33 cellular contexts compared by ENCODE assay signal in the genomic region with DNA sequence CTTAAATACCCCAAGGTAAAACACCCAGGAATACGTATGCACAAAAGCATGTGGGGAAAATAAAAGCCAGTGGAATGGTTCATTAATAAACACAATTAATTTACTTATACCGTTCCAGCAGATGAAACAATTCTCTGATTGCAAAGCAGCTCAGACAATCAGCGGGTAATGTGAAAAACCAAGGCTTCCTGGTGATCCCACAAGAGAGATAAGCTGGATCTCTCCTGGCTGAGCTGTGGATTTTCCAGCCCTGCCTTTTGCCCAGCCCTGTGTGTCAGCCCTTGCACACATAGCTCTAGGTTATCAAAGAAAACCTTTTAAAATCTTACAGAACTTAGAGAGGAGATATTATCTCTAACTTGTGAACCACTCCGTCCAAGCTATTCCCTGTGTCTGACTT.
"Had no signal": no experiment of that assay in that cellular context is flagged by ENCODE, and none has a peak within 500 bp of the region (broad histone marks: within the 10 kb centered on the region; RNA-seq: fewer than 3 reads in every experiment).

No MANE protein-coding gene starts in this region.

- H3K4me1 Mint-ChIP-seq: activated B cell treated with CpG ODN at 0.5 μM for 24 hours; activated CD8-positive, alpha-beta memory T cell treated with anti-CD3 and anti-CD28 coated beads, Interleukin-2, amount 10 ng/mL, durations not matched to agents 7 days and 5 days; activated naive CD4-positive, alpha-beta T cell treated with anti-CD3 and anti-CD28 coated beads, Interleukin-2, amount 50 U/mL, for 24 hours; activated naive CD8-positive, alpha-beta T cell treated with anti-CD3 and anti-CD28 coated beads for 36 hours; activated naive CD8-positive, alpha-beta T cell treated with anti-CD3 and anti-CD28 coated beads, Interleukin-2, amount 50 U/mL, for 24 hours had no signal

- H3K27ac ChIP-seq: adrenal gland, body of pancreas, esophagus muscularis mucosa, foreskin keratinocyte, gastrocnemius medialis, heart left ventricle had no signal

- H3K9me3 ChIP-seq: adrenal gland, body of pancreas, gastrocnemius medialis had no signal

- H3K36me3 ChIP-seq: adrenal gland, esophagus muscularis mucosa, gastrocnemius medialis, heart left ventricle had no signal

- H3K4me3 ChIP-seq: adrenal gland, body of pancreas, esophagus muscularis mucosa, gastrocnemius medialis, heart left ventricle had no signal

- H3K4me3 Mint-ChIP-seq: activated B cell treated with CpG ODN at 0.5 μM for 24 hours; activated CD4-positive, alpha-beta memory T cell treated with anti-CD3 and anti-CD28 coated beads for 36 hours; activated CD8-positive, alpha-beta memory T cell treated with anti-CD3 and anti-CD28 coated beads, Interleukin-2, amount 10 ng/mL, durations not matched to agents 7 days and 5 days; activated CD8-positive, alpha-beta T cell treated with anti-CD3 and anti-CD28 coated beads, Interleukin-2, amount 10 ng/mL, durations not matched to agents 7 days and 5 days; activated naive CD4-positive, alpha-beta T cell treated with anti-CD3 and anti-CD28 coated beads for 36 hours; activated naive CD4-positive, alpha-beta T cell treated with anti-CD3 and anti-CD28 coated beads, Interleukin-2, amount 50 U/mL, for 24 hours; activated naive CD8-positive, alpha-beta T cell treated with anti-CD3 and anti-CD28 coated beads for 36 hours; activated naive CD8-positive, alpha-beta T cell treated with anti-CD3 and anti-CD28 coated beads, Interleukin-2, amount 50 U/mL, for 24 hours; activated T-helper 1 cell treated with anti-CD3 and anti-CD28 coated beads, Interleukin-12 subunit alpha, Interleukin-12 subunit beta, Interleukin-2, Interleukin-4 antibody, amounts not matched to agents 30 ng/mL and 10 ng/mL and 1 ng/mL, durations not matched to agents 14 hours and 24 hours and 36 hours; effector memory CD8-positive, alpha-beta T cell had no signal

- H3K4me1 ChIP-seq: adrenal gland, body of pancreas, esophagus muscularis mucosa, foreskin keratinocyte, gastrocnemius medialis, heart left ventricle had no signal

- H3K36me3 Mint-ChIP-seq: activated CD4-positive, alpha-beta memory T cell treated with anti-CD3 and anti-CD28 coated beads for 36 hours; activated CD8-positive, alpha-beta memory T cell treated with anti-CD3 and anti-CD28 coated beads, Interleukin-2, amount 10 ng/mL, durations not matched to agents 7 days and 5 days; activated naive CD4-positive, alpha-beta T cell treated with anti-CD3 and anti-CD28 coated beads, Interleukin-2, amount 50 U/mL, for 24 hours; activated naive CD8-positive, alpha-beta T cell treated with anti-CD3 and anti-CD28 coated beads for 36 hours had no signal

- DNase-seq: activated B cell treated with CpG ODN at 0.5 μM for 24 hours; activated CD4-positive, alpha-beta memory T cell treated with anti-CD3 and anti-CD28 coated beads for 36 hours; activated CD4-positive, alpha-beta T cell treated with anti-CD3 and anti-CD28 coated beads for 48 hours; activated CD4-positive, alpha-beta T cell treated with anti-CD3 and anti-CD28 coated beads, Interleukin-2, amount 50 U/mL, for 1 hour; activated CD8-positive, alpha-beta memory T cell treated with anti-CD3 and anti-CD28 coated beads, Interleukin-2, amount 10 ng/mL, durations not matched to agents 7 days and 5 days; activated CD8-positive, alpha-beta memory T cell treated with anti-CD3 and anti-CD28 coated beads, Interleukin-2, amount 50 U/mL, for 4 hours; activated CD8-positive, alpha-beta T cell treated with anti-CD3 and anti-CD28 coated beads, Interleukin-2, amount 10 ng/mL, durations not matched to agents 7 days and 5 days; activated effector memory CD4-positive, alpha-beta T cell treated with anti-CD3 and anti-CD28 coated beads, Interleukin-2, amount 50 U/mL, for 16 hours; activated naive CD4-positive, alpha-beta T cell treated with anti-CD3 and anti-CD28 coated beads for 36 hours; activated naive CD8-positive, alpha-beta T cell treated with anti-CD3 and anti-CD28 coated beads for 36 hours; activated naive CD8-positive, alpha-beta T cell treated with anti-CD3 and anti-CD28 coated beads, Interleukin-2, amount 50 U/mL, for 24 hours; activated T-cell treated with anti-CD3 and anti-CD28 coated beads, Interleukin-2, amount 50 U/mL, for 1 hour; activated T-cell treated with anti-CD3 and anti-CD28 coated beads, Interleukin-2, amount 50 U/mL, for 48 hours; adrenal gland; amygdala; aorta; body of pancreas; caudate nucleus; cortex of kidney; dermis blood vessel endothelial cell; effector CD4-positive, alpha-beta T cell; effector memory CD8-positive, alpha-beta T cell; erythroblast; gastrocnemius medialis; glutamatergic neuron; heart left ventricle; T-helper 2 cell had no signal

- H3K27me3 ChIP-seq: adrenal gland, body of pancreas, esophagus muscularis mucosa, foreskin keratinocyte, gastrocnemius medialis had no signal

- H3K27ac Mint-ChIP-seq: activated B cell treated with CpG ODN at 0.5 μM for 24 hours; activated CD4-positive, alpha-beta memory T cell treated with anti-CD3 and anti-CD28 coated beads for 36 hours; activated CD8-positive, alpha-beta memory T cell treated with anti-CD3 and anti-CD28 coated beads, Interleukin-2, amount 10 ng/mL, durations not matched to agents 7 days and 5 days; activated CD8-positive, alpha-beta T cell treated with anti-CD3 and anti-CD28 coated beads, Interleukin-2, amount 10 ng/mL, durations not matched to agents 7 days and 5 days; activated naive CD4-positive, alpha-beta T cell treated with anti-CD3 and anti-CD28 coated beads for 36 hours; activated naive CD4-positive, alpha-beta T cell treated with anti-CD3 and anti-CD28 coated beads, Interleukin-2, amount 50 U/mL, for 24 hours; activated naive CD8-positive, alpha-beta T cell treated with anti-CD3 and anti-CD28 coated beads for 36 hours; activated naive CD8-positive, alpha-beta T cell treated with anti-CD3 and anti-CD28 coated beads, Interleukin-2, amount 50 U/mL, for 24 hours; activated T-helper 1 cell treated with anti-CD3 and anti-CD28 coated beads, Interleukin-12 subunit alpha, Interleukin-12 subunit beta, Interleukin-2, Interleukin-4 antibody, amounts not matched to agents 30 ng/mL and 10 ng/mL and 1 ng/mL, durations not matched to agents 14 hours and 24 hours and 36 hours; activated T-helper 2 cell treated with anti-CD3 and anti-CD28 coated beads, Interferon-gamma antibody, Interleukin-2, Interleukin-4, amounts not matched to agents 10 μg/mL and 5 μg/mL and 100 μg/mL, durations not matched to agents 14 hours and 24 hours and 36 hours; effector memory CD8-positive, alpha-beta T cell had no signal

- ATAC-seq: activated CD4-positive, CD25-positive, alpha-beta regulatory T cell treated with anti-CD3 and anti-CD28 coated beads, Interleukin-2, amount 50 U/mL, for 24 hours; activated CD8-positive, alpha-beta memory T cell treated with anti-CD3 and anti-CD28 coated beads, Interleukin-2, amount 10 ng/mL, durations not matched to agents 7 days and 5 days; activated CD8-positive, alpha-beta T cell treated with anti-CD3 and anti-CD28 coated beads, Interleukin-2, amount 10 ng/mL, durations not matched to agents 7 days and 5 days; activated naive CD8-positive, alpha-beta T cell treated with anti-CD3 and anti-CD28 coated beads, Interleukin-2, amount 50 U/mL, for 24 hours; body of pancreas; effector memory CD8-positive, alpha-beta T cell; foreskin keratinocyte; gastrocnemius medialis; heart left ventricle had no signal

- H3K27me3 Mint-ChIP-seq: activated B cell treated with CpG ODN at 0.5 μM for 24 hours; activated CD4-positive, alpha-beta memory T cell treated with anti-CD3 and anti-CD28 coated beads for 36 hours; activated CD8-positive, alpha-beta memory T cell treated with anti-CD3 and anti-CD28 coated beads, Interleukin-2, amount 10 ng/mL, durations not matched to agents 7 days and 5 days; activated naive CD4-positive, alpha-beta T cell treated with anti-CD3 and anti-CD28 coated beads, Interleukin-2, amount 50 U/mL, for 24 hours; activated naive CD8-positive, alpha-beta T cell treated with anti-CD3 and anti-CD28 coated beads for 36 hours; activated naive CD8-positive, alpha-beta T cell treated with anti-CD3 and anti-CD28 coated beads, Interleukin-2, amount 50 U/mL, for 24 hours; effector memory CD8-positive, alpha-beta T cell had no signal
